Comparison of ENCODE assay signal across 15 cellular contexts in genomic region chr9:97293827-97294226, GRCh38.
"Had no signal": no experiment of that assay in that cellular context is flagged by ENCODE, and none has a peak within 500 bp of the region (broad histone marks: within the 10 kb centered on the region; RNA-seq: fewer than 3 reads in every experiment).

No MANE protein-coding gene starts in this region.

- H3K4me1 ChIP-seq: pancreas had no signal

- DNase-seq: activated CD4-positive, alpha-beta T cell treated with anti-CD3 and anti-CD28 coated beads, Interleukin-2, amount 10 ng/mL, durations not matched to agents 7 days and 5 days; activated CD4-positive, CD25-positive, alpha-beta regulatory T cell; activated naive CD4-positive, alpha-beta T cell treated with Interleukin-2 at 50 U/mL for 16 hours; activated T-cell treated with anti-CD3 and anti-CD28 coated beads for 4 hours; dorsolateral prefrontal cortex; lower lobe of right lung; midbrain; naive B cell; pancreas; retina; small intestine had no signal

- H3K4me3 ChIP-seq: dorsolateral prefrontal cortex, lower lobe of right lung, pancreas, SK-N-MC, suprapubic skin had no signal

- H3K9me3 ChIP-seq: pancreas, suprapubic skin had no signal

- ATAC-seq: activated T-helper 17 cell treated with anti-CD3 and anti-CD28 coated beads, Interleukin-2, amount 50 U/mL, for 72 hours had no signal

- H3K27me3 ChIP-seq: dorsolateral prefrontal cortex, pancreas, suprapubic skin had no signal

- FAIRE-seq: astrocyte, pancreas, small intestine had no signal

- H3K27ac ChIP-seq: pancreas, SK-N-MC, suprapubic skin had no signal
